17 cellular contexts compared by ENCODE assay signal in the genomic region with DNA sequence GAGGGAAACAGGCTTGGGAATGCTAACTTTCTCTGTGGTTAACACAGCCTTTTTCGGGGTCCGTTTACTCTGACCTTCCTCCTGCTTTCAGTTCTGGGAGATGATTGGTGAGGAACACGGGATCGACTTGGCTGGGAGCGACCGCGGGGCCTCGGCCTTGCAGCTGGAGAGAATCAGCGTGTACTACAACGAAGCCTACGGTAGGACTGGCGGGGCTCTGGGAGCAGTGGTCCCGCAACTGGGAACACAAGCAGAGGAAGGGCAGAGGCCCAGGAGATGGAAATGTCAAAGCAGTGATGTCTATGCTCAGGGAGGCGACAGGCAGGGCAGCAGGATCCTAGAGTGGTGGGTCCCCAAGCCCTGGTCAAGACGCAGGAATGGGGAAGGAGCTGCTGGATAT. TPM values are rescaled to one million over a fixed set of nuclear protein-coding genes. Genes with fewer than 3 reads are reported as not detected.
DNase-seq lines count a peak whose midpoint lies in the region; ATAC-seq and TF ChIP-seq lines count a peak whose summit lies in the region.
"Had no signal": no experiment of that assay in that cellular context is flagged by ENCODE, and none has a peak within 500 bp of the region (broad histone marks: within the 10 kb centered on the region; RNA-seq: fewer than 3 reads in every experiment).

No MANE protein-coding gene starts in this region.

- peak overlapping the region in 6 of 10 donors; percentile 8 to 86 (median 61) for H3K27ac Mint-ChIP-seq in naive thymus-derived CD8-positive, alpha-beta T cell
- peak overlapping the region; percentile 28 for H3K27ac Mint-ChIP-seq in stimulated activated memory B cell treated with anti-CD40 and anti-IgM and Interleukin-4, amounts not matched to agents 10 μg/mL and 1 μg/mL and 100 μg/mL, for 72 hours
- H3K27ac Mint-ChIP-seq: IgD-negative memory B cell had no signal

- DNase-seq in activated T-cell treated with anti-CD3 and anti-CD28 coated beads, Interleukin-2, amount 50 U/mL, for 1 hour, result peak; percentile 8
- no peak for DNase-seq in activated T-cell treated with anti-CD3 and anti-CD28 coated beads, Interleukin-2, amount 50 U/mL, for 4 hours
- DNase-seq in RWPE2 (ENCODE audit: low spot score) (peak; percentile 79), NCI-H187 (lab: John Stamatoyannopoulos, UW) (no peak), 8988T (no peak)
- DNase-seq in naive thymus-derived CD8-positive, alpha-beta T cell, result no peak
- DNase-seq: MV-4-11, NCI-H1417 treated with DMSO at 0.1 percent for 48 hours, NCI-H2081 treated with DMSO at 0.1 percent for 48 hours, NCI-H2227 treated with DMSO at 0.1 percent for 48 hours, NCI-H526 treated with DMSO at 0.1 percent for 48 hours had no signal

- no peaks in the 10 kb centered on the region for H3K9me3 Mint-ChIP-seq in activated T-cell treated with anti-CD3 and anti-CD28 coated beads, Interleukin-2, amount 50 U/mL, for 4 hours
- H3K9me3 Mint-ChIP-seq in naive thymus-derived CD8-positive, alpha-beta T cell, result no peaks in the 10 kb centered on the region
- H3K9me3 Mint-ChIP-seq in stimulated activated memory B cell treated with anti-CD40 and anti-IgM and Interleukin-4, amounts not matched to agents 10 μg/mL and 1 μg/mL and 100 μg/mL, for 72 hours, result no peaks in the 10 kb centered on the region
- H3K9me3 Mint-ChIP-seq: IgD-negative memory B cell had no signal

- H3K36me3 ChIP-seq in RWPE2 (ENCODE audit: low read depth), result peaks cover 43% of the 10 kb centered on the region

- no peaks in the 10 kb centered on the region for H3K9me3 ChIP-seq in RWPE2 (ENCODE audit: severe bottlenecking)
- H3K9me3 ChIP-seq: A549, HAP-1 had no signal

- ATAC-seq in activated T-cell treated with anti-CD3 and anti-CD28 coated beads, Interleukin-2, amount 50 U/mL, for 4 hours, result no peak
- ATAC-seq in RWPE2 (ENCODE audit: low read depth), result no peak
- ATAC-seq in naive thymus-derived CD8-positive, alpha-beta T cell, result no peak
- ATAC-seq in stimulated activated memory B cell treated with anti-CD40 and anti-IgM and Interleukin-4, amounts not matched to agents 10 μg/mL and 1 μg/mL and 100 μg/mL, for 72 hours, result no peak
- no peak for ATAC-seq in activated CD4-positive, CD25-positive, alpha-beta regulatory T cell treated with anti-CD3 and anti-CD28 coated beads, Interleukin-2, amount 50 U/mL, for 24 hours
- ATAC-seq: A549 had no signal

- H3K36me3 Mint-ChIP-seq in activated T-cell treated with anti-CD3 and anti-CD28 coated beads, Interleukin-2, amount 50 U/mL, for 4 hours (ENCODE audit: insufficient read depth), result peaks cover 35% of the 10 kb centered on the region
- peaks cover 0 to 70% (median 13%) of the 10 kb centered on the region in 3 donors for H3K36me3 Mint-ChIP-seq in naive thymus-derived CD8-positive, alpha-beta T cell
- H3K36me3 Mint-ChIP-seq in stimulated activated memory B cell treated with anti-CD40 and anti-IgM and Interleukin-4, amounts not matched to agents 10 μg/mL and 1 μg/mL and 100 μg/mL, for 72 hours, result peaks cover 64% of the 10 kb centered on the region
- H3K36me3 Mint-ChIP-seq: IgD-negative memory B cell had no signal

- H3K4me1 ChIP-seq in RWPE2 (ENCODE audit: insufficient read depth, poor library complexity, severe bottlenecking), result peaks cover 12% of the 10 kb centered on the region
- H3K4me1 ChIP-seq: A549 had no signal

- POLR2A ChIA-PET in naive thymus-derived CD8-positive, alpha-beta T cell (lab: Charles Lee), result interaction anchor here (0.7 to 2.1 kb wide), 4 partner anchors 8 to 1615 kb away, joined by 3 to 6 read pairs (median 4); a partner anchor contains a TSS

- no peak overlapping the region for H3K27ac ChIP-seq in RWPE2 (ENCODE audit: poor library complexity, severe bottlenecking)
- H3K27ac ChIP-seq: A549, C4-2B had no signal

- TF ChIP-seq CTCF in RWPE2 (IDR thresholded peaks at IDR 0.05; ENCODE audit: poor library complexity, severe bottlenecking), result no peak

- H3K4me3 Mint-ChIP-seq in activated T-cell treated with anti-CD3 and anti-CD28 coated beads, Interleukin-2, amount 50 U/mL, for 4 hours, result no peak overlapping the region
- H3K4me3 Mint-ChIP-seq in naive thymus-derived CD8-positive, alpha-beta T cell, result no peak overlapping the region
- H3K4me3 Mint-ChIP-seq in stimulated activated memory B cell treated with anti-CD40 and anti-IgM and Interleukin-4, amounts not matched to agents 10 μg/mL and 1 μg/mL and 100 μg/mL, for 72 hours, result no peak overlapping the region
- H3K4me3 Mint-ChIP-seq: IgD-negative memory B cell had no signal

- no peak overlapping the region for H3K4me3 ChIP-seq in RWPE2 (ENCODE audit: severe bottlenecking)
- H3K4me3 ChIP-seq: A549, HAP-1 had no signal

- H3K4me1 Mint-ChIP-seq in activated T-cell treated with anti-CD3 and anti-CD28 coated beads, Interleukin-2, amount 50 U/mL, for 4 hours (ENCODE audit: low read depth), result peaks cover 31% of the 10 kb centered on the region
- H3K4me1 Mint-ChIP-seq in naive thymus-derived CD8-positive, alpha-beta T cell, result peaks cover 28 to 31% (median 29%) of the 10 kb centered on the region in 4 donors
- H3K4me1 Mint-ChIP-seq in stimulated activated memory B cell treated with anti-CD40 and anti-IgM and Interleukin-4, amounts not matched to agents 10 μg/mL and 1 μg/mL and 100 μg/mL, for 72 hours, result peaks cover 37% of the 10 kb centered on the region

- no peaks in the 10 kb centered on the region for H3K27me3 ChIP-seq in RWPE2 (ENCODE audit: insufficient read depth, poor library complexity, severe bottlenecking)

- H3K27me3 Mint-ChIP-seq in activated T-cell treated with anti-CD3 and anti-CD28 coated beads, Interleukin-2, amount 50 U/mL, for 4 hours (ENCODE audit: low read depth), result no peaks in the 10 kb centered on the region
- H3K27me3 Mint-ChIP-seq in naive thymus-derived CD8-positive, alpha-beta T cell, result no peaks in the 10 kb centered on the region
- H3K27me3 Mint-ChIP-seq in stimulated activated memory B cell treated with anti-CD40 and anti-IgM and Interleukin-4, amounts not matched to agents 10 μg/mL and 1 μg/mL and 100 μg/mL, for 72 hours, result no peaks in the 10 kb centered on the region
- H3K27me3 Mint-ChIP-seq: IgD-negative memory B cell had no signal

RNA-seq across cellular contexts. Expression of a gene that starts 3.5 kb away (rescaled TPM):
- total RNA-seq in activated T-cell treated with anti-CD3 and anti-CD28 coated beads, Interleukin-2, amount 50 U/mL, for 4 hours, result not detected
- total RNA-seq in naive thymus-derived CD8-positive, alpha-beta T cell, result not detected
- under 1 TPM in 1 of 3 donors, not detected in 2; 0.05 TPM for polyA plus RNA-seq in naive thymus-derived CD8-positive, alpha-beta T cell

RNA-seq across cellular contexts. Expression of a gene that starts 9.4 kb away (rescaled TPM):
- total RNA-seq in activated T-cell treated with anti-CD3 and anti-CD28 coated beads, Interleukin-2, amount 50 U/mL, for 4 hours, result 10 to 100 TPM; 86.1 to 99.3 (median 95.0) TPM
- 10 to 100 TPM; 78.2 to 80.3 TPM for total RNA-seq in naive thymus-derived CD8-positive, alpha-beta T cell
- polyA plus RNA-seq in naive thymus-derived CD8-positive, alpha-beta T cell, result 100 to 1,000 TPM in 1 of 3 donors, 10 to 100 TPM in 2; 66.9 to 118 (median 91.4) TPM

RNA-seq across cellular contexts. Expression of a gene that starts 15.7 kb away (rescaled TPM):
- total RNA-seq in activated T-cell treated with anti-CD3 and anti-CD28 coated beads, Interleukin-2, amount 50 U/mL, for 4 hours, result 10 to 100 TPM; 18.7 to 27.9 (median 20.0) TPM
- total RNA-seq in naive thymus-derived CD8-positive, alpha-beta T cell, result 10 to 100 TPM; 15.8 to 19.1 TPM
- 1 to 10 TPM in 2 of 3 donors, under 1 TPM in 1; 0.60 to 2.9 (median 1.0) TPM for polyA plus RNA-seq in naive thymus-derived CD8-positive, alpha-beta T cell

RNA-seq across cellular contexts. Expression of a gene that starts 19.8 kb away (rescaled TPM):
- total RNA-seq in activated T-cell treated with anti-CD3 and anti-CD28 coated beads, Interleukin-2, amount 50 U/mL, for 4 hours, result 100 to 1,000 TPM; 147 to 174 (median 160) TPM
- 10 to 100 TPM; 37.9 to 45.4 TPM for total RNA-seq in naive thymus-derived CD8-positive, alpha-beta T cell
- 10 to 100 TPM; 26.8 to 27.9 (median 26.9) TPM for polyA plus RNA-seq in naive thymus-derived CD8-positive, alpha-beta T cell

RNA-seq across cellular contexts. Expression of a gene that starts 41.7 kb away (rescaled TPM):
- total RNA-seq in activated T-cell treated with anti-CD3 and anti-CD28 coated beads, Interleukin-2, amount 50 U/mL, for 4 hours, result 100 to 1,000 TPM; 119 to 146 (median 128) TPM
- total RNA-seq in naive thymus-derived CD8-positive, alpha-beta T cell, result 100 to 1,000 TPM in 1 of 2 experiments, 10 to 100 TPM in 1; 92.4 to 101 TPM
- 10 to 100 TPM; 63.6 to 76.5 (median 74.0) TPM for polyA plus RNA-seq in naive thymus-derived CD8-positive, alpha-beta T cell

Comparison
In these comparisons a context has a peak if more than half of its experiments do, and no peak if none do; other contexts are left out.
1. DNase-seq: peak in activated T-cell treated with anti-CD3 and anti-CD28 coated beads, Interleukin-2, amount 50 U/mL, for 1 hour (single experiment) and RWPE2 (single experiment); none in activated T-cell treated with anti-CD3 and anti-CD28 coated beads, Interleukin-2, amount 50 U/mL, for 4 hours (single experiment), naive thymus-derived CD8-positive, alpha-beta T cell (0 of 10), NCI-H187 (0 of 2) and 8988T (single experiment).